Comparison of ENCODE assay signal across 29 cellular contexts in genomic region chr1:200213392-200213791, GRCh38.
"Had no signal": no experiment of that assay in that cellular context is flagged by ENCODE, and none has a peak within 500 bp of the region (broad histone marks: within the 10 kb centered on the region; RNA-seq: fewer than 3 reads in every experiment).

No MANE protein-coding gene starts in this region.

- H3K27ac ChIP-seq: colonic mucosa, coronary artery, dorsolateral prefrontal cortex, epithelial cell of prostate, esophagus muscularis mucosa, esophagus squamous epithelium, foreskin keratinocyte, gastrocnemius medialis, gastroesophageal sphincter, heart left ventricle, heart right ventricle had no signal

- H3K4me1 ChIP-seq: colonic mucosa, esophagus muscularis mucosa, esophagus squamous epithelium, gastrocnemius medialis, gastroesophageal sphincter, heart left ventricle, heart right ventricle had no signal

- DNase-seq: colonic mucosa; cortex of kidney; dermis blood vessel endothelial cell; dorsolateral prefrontal cortex; effector CD4-positive, alpha-beta T cell; effector CD8-positive, alpha-beta T cell; effector memory CD4-positive, alpha-beta T cell; effector memory CD8-positive, alpha-beta T cell; endodermal cell; erythroblast; esophagus squamous epithelium; foreskin fibroblast; foreskin keratinocyte; foreskin melanocyte; gastrocnemius medialis; glutamatergic neuron; head of caudate nucleus; heart left ventricle; heart right ventricle had no signal

- H3K27ac Mint-ChIP-seq: dendritic cell treated with granulocyte-macrophage colony-stimulating factor and Interleukin-4, amounts not matched to agents 40 ng/mL and 50 ng/mL, for 4 days; effector memory CD8-positive, alpha-beta T cell; endodermal cell had no signal

- ATAC-seq: effector memory CD8-positive, alpha-beta T cell; esophagus mucosa; foreskin keratinocyte; gastrocnemius medialis; gastroesophageal sphincter; heart left ventricle; heart right ventricle had no signal

- H3K36me3 ChIP-seq: colonic mucosa, esophagus muscularis mucosa, esophagus squamous epithelium, gastrocnemius medialis, gastroesophageal sphincter, heart left ventricle, heart right ventricle had no signal

- FAIRE-seq: colon, endometrium, endothelial cell of umbilical vein, frontal cortex had no signal

- H3K27me3 ChIP-seq: colonic mucosa, esophagus muscularis mucosa, gastrocnemius medialis, gastroesophageal sphincter, heart left ventricle, heart right ventricle had no signal

- H3K4me3 ChIP-seq: colonic mucosa, coronary artery, dorsolateral prefrontal cortex, esophagus muscularis mucosa, esophagus squamous epithelium, gastrocnemius medialis, gastroesophageal sphincter, heart left ventricle, heart right ventricle had no signal

- H3K4me3 Mint-ChIP-seq: dendritic cell treated with granulocyte-macrophage colony-stimulating factor and Interleukin-4, amounts not matched to agents 40 ng/mL and 50 ng/mL, for 4 days; effector memory CD8-positive, alpha-beta T cell; endodermal cell had no signal

- H3K27me3 Mint-ChIP-seq: dendritic cell treated with granulocyte-macrophage colony-stimulating factor and Interleukin-4, amounts not matched to agents 40 ng/mL and 50 ng/mL, for 4 days had no signal

- H3K9me3 ChIP-seq: colonic mucosa, esophagus muscularis mucosa, esophagus squamous epithelium, gastrocnemius medialis had no signal
